In genomic region chr19:47518139-47518538, GRCh38 we compare ENCODE assay signal across 10 cellular contexts. TPM values are rescaled to one million over a fixed set of nuclear protein-coding genes. Genes with fewer than 3 reads are reported as not detected.
A peak's percentile ranks its signal among the peaks of the same experiment; 100 is the strongest.
DNase-seq lines count a peak whose midpoint lies in the region; ATAC-seq and TF ChIP-seq lines count a peak whose summit lies in the region.
"Had no signal": no experiment of that assay in that cellular context is flagged by ENCODE, and none has a peak within 500 bp of the region (broad histone marks: within the 10 kb centered on the region; RNA-seq: fewer than 3 reads in every experiment).

No MANE protein-coding gene starts in this region.

- H3K27me3 ChIP-seq in OCI-LY3 (ENCODE audit: low read depth, low read length) = peaks cover 53% of the 10 kb centered on the region

- H3K27me3 Mint-ChIP-seq in progenitor cell of endocrine pancreas = peaks cover 9% of the 10 kb centered on the region

- no peaks in the 10 kb centered on the region for H3K36me3 ChIP-seq in OCI-LY3 (replicated peaks; ENCODE audit: low read depth, low read length)

- H3K4me3 ChIP-seq in OCI-LY3 (ENCODE audit: low read length) = no peak overlapping the region
- H3K4me3 ChIP-seq: coronary artery had no signal

- H3K36me3 Mint-ChIP-seq in progenitor cell of endocrine pancreas (ENCODE audit: insufficient read depth) = no peaks in the 10 kb centered on the region

- H3K9ac ChIP-seq in OCI-LY3 (ENCODE audit: low read length) = no peak overlapping the region

- H3K27ac ChIP-seq in OCI-LY3 (ENCODE audit: low read length) = no peak overlapping the region
- H3K27ac ChIP-seq: coronary artery, HL-60 had no signal

- TF ChIP-seq CTCF in OCI-LY3 (IDR thresholded peaks at IDR 0.05; ENCODE audit: low read depth, low read length) (no peak), progenitor cell of endocrine pancreas (IDR thresholded peaks at IDR 0.05; ENCODE audit: unreplicated experiment) (no peak)

- no peak overlapping the region for H3K4me3 Mint-ChIP-seq in progenitor cell of endocrine pancreas (ENCODE audit: low read depth)

- ATAC-seq in GM19324 (IDR thresholded peaks at IDR 0.05; ENCODE audit: low FRiP score, unreplicated experiment) (peak; percentile 23), HG02840 (IDR thresholded peaks at IDR 0.05; ENCODE audit: low FRiP score, unreplicated experiment) (no peak), HG03469 (IDR thresholded peaks at IDR 0.05; ENCODE audit: unreplicated experiment) (no peak)

- no peaks in the 10 kb centered on the region for H3K9me3 ChIP-seq in OCI-LY3 (ENCODE audit: insufficient read depth, low read length)

- no peaks in the 10 kb centered on the region for H3K9me3 Mint-ChIP-seq in progenitor cell of endocrine pancreas (ENCODE audit: low read depth)

- no peak overlapping the region for H2AFZ ChIP-seq in OCI-LY3 (ENCODE audit: low read depth, low read length)

- peaks cover 37% of the 10 kb centered on the region for H3K4me1 ChIP-seq in OCI-LY3 (ENCODE audit: low read length)

- peak overlapping the region; percentile 43 for H3K4me2 ChIP-seq in OCI-LY3 (ENCODE audit: low read length)

- H3K79me2 ChIP-seq in OCI-LY3 (ENCODE audit: low read length) = peaks cover 16% of the 10 kb centered on the region

- H3K27ac Mint-ChIP-seq in progenitor cell of endocrine pancreas = no peak overlapping the region

- peak; percentile 65 for DNase-seq in activated naive CD8-positive, alpha-beta T cell treated with anti-CD3 and anti-CD28 coated beads, Interleukin-2, amount 50 U/mL, for 16 hours (ENCODE audit: low read depth, low spot score)
- peak; percentile 84 for DNase-seq in stimulated activated CD8-positive, alpha-beta memory T cell treated with anti-CD3 and anti-CD28 coated beads, Interleukin-4, amount 100 ng/mL, for 48 hours
- DNase-seq in progenitor cell of endocrine pancreas (ENCODE audit: low spot score, unreplicated experiment) (no peak), COLO668 (lab: John Stamatoyannopoulos, UW; ENCODE audit: unreplicated experiment) (no peak)

- peaks cover 20% of the 10 kb centered on the region for H3K4me1 Mint-ChIP-seq in progenitor cell of endocrine pancreas (ENCODE audit: low read depth)

- peaks cover 3% of the 10 kb centered on the region for H4K20me1 ChIP-seq in OCI-LY3 (ENCODE audit: insufficient read depth, low read length)

RNA-seq across cellular contexts. Expression of gene NAPA, which starts 3.3 kb away (rescaled TPM):
- 77.8 and 80.0 TPM in 2 replicates for total RNA-seq in progenitor cell of endocrine pancreas

RNA-seq across cellular contexts. Expression of gene KPTN, which starts 34.1 kb away (rescaled TPM):
- total RNA-seq in progenitor cell of endocrine pancreas = 29.9 and 30.5 TPM in 2 replicates

RNA-seq across cellular contexts. Expression of gene SLC8A2, which starts 46.4 kb away (rescaled TPM):
- total RNA-seq in progenitor cell of endocrine pancreas = 1.2 and 1.4 TPM in 2 replicates

RNA-seq across cellular contexts. Expression of gene ZNF541, which starts 54.8 kb away (rescaled TPM):
- not detected in 2 replicates for total RNA-seq in progenitor cell of endocrine pancreas

Comparison
In these comparisons a context has a peak if more than half of its experiments do, and no peak if none do; other contexts are left out.
1. DNase-seq: peak in activated naive CD8-positive, alpha-beta T cell treated with anti-CD3 and anti-CD28 coated beads, Interleukin-2, amount 50 U/mL, for 16 hours (single experiment) and stimulated activated CD8-positive, alpha-beta memory T cell treated with anti-CD3 and anti-CD28 coated beads, Interleukin-4, amount 100 ng/mL, for 48 hours (single experiment); none in progenitor cell of endocrine pancreas (single experiment) and COLO668 (single experiment).